ENCODE assay signal across 1 cellular context in the genomic region with DNA sequence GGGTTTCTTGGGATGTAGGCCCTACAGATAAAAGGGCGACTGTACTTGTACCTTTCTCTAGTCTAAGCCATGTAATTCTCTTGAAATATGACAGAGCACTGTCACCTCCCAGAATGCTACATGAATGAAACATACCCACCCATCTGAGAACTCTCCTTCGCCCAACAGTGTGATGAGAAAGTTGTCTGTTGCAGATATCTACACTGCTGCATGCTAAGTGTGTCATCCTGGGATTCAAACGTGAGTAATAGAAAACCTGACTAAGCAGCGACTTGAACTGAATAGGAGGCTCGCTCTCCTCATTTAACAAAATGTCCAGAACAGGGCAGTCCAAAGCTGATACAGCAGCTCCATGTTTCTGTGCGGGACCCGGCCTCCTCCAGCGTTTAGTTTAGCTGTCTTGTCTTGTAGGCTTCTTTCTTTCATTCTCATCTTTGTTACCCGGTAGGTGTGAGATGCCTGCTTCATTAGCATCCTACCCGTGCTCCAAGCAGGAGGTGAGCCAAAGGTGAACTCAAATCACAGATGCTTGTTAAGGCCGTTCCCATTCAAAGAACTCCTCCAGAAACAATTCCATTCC.
TF ChIP-seq lines count a peak whose summit lies in the region.

No MANE protein-coding gene starts in this region.

TF ChIP-seq in GM23338, 12 proteins besides CTCF, POLR2A, EP300 and RAD21 (continued from another document):
- TF ChIP-seq, protein P1, sequence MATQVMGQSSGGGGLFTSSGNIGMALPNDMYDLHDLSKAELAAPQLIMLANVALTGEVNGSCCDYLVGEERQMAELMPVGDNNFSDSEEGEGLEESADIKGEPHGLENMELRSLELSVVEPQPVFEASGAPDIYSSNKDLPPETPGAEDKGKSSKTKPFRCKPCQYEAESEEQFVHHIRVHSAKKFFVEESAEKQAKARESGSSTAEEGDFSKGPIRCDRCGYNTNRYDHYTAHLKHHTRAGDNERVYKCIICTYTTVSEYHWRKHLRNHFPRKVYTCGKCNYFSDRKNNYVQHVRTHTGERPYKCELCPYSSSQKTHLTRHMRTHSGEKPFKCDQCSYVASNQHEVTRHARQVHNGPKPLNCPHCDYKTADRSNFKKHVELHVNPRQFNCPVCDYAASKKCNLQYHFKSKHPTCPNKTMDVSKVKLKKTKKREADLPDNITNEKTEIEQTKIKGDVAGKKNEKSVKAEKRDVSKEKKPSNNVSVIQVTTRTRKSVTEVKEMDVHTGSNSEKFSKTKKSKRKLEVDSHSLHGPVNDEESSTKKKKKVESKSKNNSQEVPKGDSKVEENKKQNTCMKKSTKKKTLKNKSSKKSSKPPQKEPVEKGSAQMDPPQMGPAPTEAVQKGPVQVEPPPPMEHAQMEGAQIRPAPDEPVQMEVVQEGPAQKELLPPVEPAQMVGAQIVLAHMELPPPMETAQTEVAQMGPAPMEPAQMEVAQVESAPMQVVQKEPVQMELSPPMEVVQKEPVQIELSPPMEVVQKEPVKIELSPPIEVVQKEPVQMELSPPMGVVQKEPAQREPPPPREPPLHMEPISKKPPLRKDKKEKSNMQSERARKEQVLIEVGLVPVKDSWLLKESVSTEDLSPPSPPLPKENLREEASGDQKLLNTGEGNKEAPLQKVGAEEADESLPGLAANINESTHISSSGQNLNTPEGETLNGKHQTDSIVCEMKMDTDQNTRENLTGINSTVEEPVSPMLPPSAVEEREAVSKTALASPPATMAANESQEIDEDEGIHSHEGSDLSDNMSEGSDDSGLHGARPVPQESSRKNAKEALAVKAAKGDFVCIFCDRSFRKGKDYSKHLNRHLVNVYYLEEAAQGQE (IDR thresholded peaks at IDR 0.05; ENCODE audit: unreplicated experiment), result no peak
- TF ChIP-seq EZH2 (IDR thresholded peaks at IDR 0.05; ENCODE audit: low read depth, unreplicated experiment) (no peak), JUNB (IDR thresholded peaks at IDR 0.05; ENCODE audit: unreplicated experiment) (no peak), EZH2phosphoT487 (IDR thresholded peaks at IDR 0.05; ENCODE audit: unreplicated experiment) (no peak), ZNF114 (CRISPR knock-in tag; IDR thresholded peaks at IDR 0.05) (no peak), NANOG (IDR thresholded peaks at IDR 0.05; ENCODE audit: borderline replicate concordance) (no peak), ZNF331 (CRISPR knock-in tag; IDR thresholded peaks at IDR 0.05; ENCODE audit: low read depth) (no peak), ZNF462 (CRISPR knock-in tag; IDR thresholded peaks at IDR 0.05) (no peak), ETS1 (IDR thresholded peaks at IDR 0.05) (no peak), POLR2AphosphoS5 (IDR thresholded peaks at IDR 0.05; ENCODE audit: low read depth) (no peak)
